Comparison of ENCODE assay signal across 12 cellular contexts in the genomic region with DNA sequence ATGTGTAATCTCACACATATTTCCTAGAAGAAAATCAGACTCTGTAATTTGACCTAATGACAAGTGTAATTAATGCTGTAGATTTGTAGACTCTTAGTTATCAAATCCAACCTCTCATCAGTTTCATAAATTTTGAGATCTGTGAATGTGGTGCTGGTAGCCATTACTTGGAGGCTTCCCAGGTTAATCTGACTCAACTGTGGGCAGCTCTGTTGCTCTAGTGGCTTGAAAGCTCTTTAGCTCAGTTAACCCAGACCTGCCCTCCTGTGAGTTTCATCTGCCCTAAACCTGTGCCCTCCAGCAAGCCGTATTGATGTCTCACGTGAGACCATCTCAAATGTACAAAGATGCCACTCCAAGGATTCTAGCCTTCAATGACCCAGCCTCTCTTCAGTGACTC.
"Had no signal": no experiment of that assay in that cellular context is flagged by ENCODE, and none has a peak within 500 bp of the region (broad histone marks: within the 10 kb centered on the region; RNA-seq: fewer than 3 reads in every experiment).

No MANE protein-coding gene starts in this region.

- ATAC-seq: activated CD8-positive, alpha-beta T cell treated with anti-CD3 and anti-CD28 coated beads, Interleukin-2, amount 10 ng/mL, durations not matched to agents 7 days and 5 days; activated naive CD8-positive, alpha-beta T cell treated with anti-CD3 and anti-CD28 coated beads, Interleukin-2, amount 50 U/mL, for 24 hours; body of pancreas; gastrocnemius medialis; T-cell had no signal

- H3K4me3 ChIP-seq: body of pancreas, gastrocnemius medialis, heart right ventricle had no signal

- DNase-seq: activated CD4-positive, alpha-beta T cell treated with anti-CD3 and anti-CD28 coated beads for 48 hours; activated CD8-positive, alpha-beta T cell treated with anti-CD3 and anti-CD28 coated beads, Interleukin-2, amount 10 ng/mL, durations not matched to agents 7 days and 5 days; activated naive CD4-positive, alpha-beta T cell; activated naive CD8-positive, alpha-beta T cell treated with anti-CD3 and anti-CD28 coated beads, Interleukin-2, amount 50 U/mL, for 24 hours; body of pancreas; central memory CD4-positive, alpha-beta T cell; gastrocnemius medialis; heart right ventricle; kidney; stimulated activated CD4-positive, alpha-beta T cell treated with anti-CD3 and anti-CD28 coated beads, Interleukin-4, amount 100 ng/mL, for 24 hours; T-cell; WERI-Rb-1 had no signal
